ENCODE assay signal across 37 cellular contexts in the genomic region with DNA sequence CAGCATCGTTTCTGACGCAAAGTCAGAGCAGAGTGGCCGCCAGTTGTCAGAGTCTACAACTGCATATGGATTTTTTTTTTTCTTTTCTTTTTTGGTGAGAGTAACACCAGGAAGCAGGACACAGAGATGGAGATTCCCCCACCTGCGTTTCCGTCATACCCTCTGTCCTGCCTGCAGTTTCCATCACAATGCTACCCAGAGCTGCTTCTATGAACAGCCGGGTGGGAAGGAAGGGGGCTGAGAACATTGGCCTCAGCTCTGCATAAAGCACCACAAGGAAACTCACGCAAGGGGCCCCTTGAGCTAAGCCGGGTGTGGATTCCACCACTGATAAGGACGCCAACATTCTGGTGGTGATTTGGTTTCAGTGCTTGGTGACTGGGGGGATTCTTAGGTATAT.
"Had no signal": no experiment of that assay in that cellular context is flagged by ENCODE, and none has a peak within 500 bp of the region (broad histone marks: within the 10 kb centered on the region; RNA-seq: fewer than 3 reads in every experiment).

No MANE protein-coding gene starts in this region.

- H3K9me3 ChIP-seq: MG63, Peyer's patch, SJSA1, SK-N-SH had no signal

- H3K36me3 Mint-ChIP-seq: activated CD4-positive, alpha-beta memory T cell treated with anti-CD3 and anti-CD28 coated beads for 36 hours; activated naive CD4-positive, alpha-beta T cell treated with anti-CD3 and anti-CD28 coated beads, Interleukin-2, amount 10 ng/mL, durations not matched to agents 7 days and 5 days; activated naive CD8-positive, alpha-beta T cell; brain had no signal

- H3K4me1 Mint-ChIP-seq: activated naive CD4-positive, alpha-beta T cell treated with anti-CD3 and anti-CD28 coated beads, Interleukin-2, amount 10 ng/mL, durations not matched to agents 7 days and 5 days; activated naive CD8-positive, alpha-beta T cell treated with anti-CD3 and anti-CD28 coated beads, Interleukin-2, amount 50 U/mL, for 24 hours had no signal

- DNase-seq: activated B cell treated with CpG ODN at 0.5 μM for 24 hours; activated CD4-positive, alpha-beta memory T cell treated with anti-CD3 and anti-CD28 coated beads for 36 hours; activated CD4-positive, alpha-beta T cell treated with anti-CD3 and anti-CD28 coated beads for 4 hours; activated CD4-positive, alpha-beta T cell treated with anti-CD3 and anti-CD28 coated beads, Interleukin-2, amount 50 U/mL, for 1 hour; activated CD4-positive, CD25-positive, alpha-beta regulatory T cell treated with anti-CD3 and anti-CD28 coated beads, Interleukin-2, amount 50 U/mL, for 72 hours; activated CD8-positive, alpha-beta memory T cell treated with anti-CD3 and anti-CD28 coated beads, Interleukin-2, amount 50 U/mL, for 4 hours; activated gamma-delta T cell treated with Interleukin-2 at 50 U/mL for 16 hours; activated naive CD4-positive, alpha-beta T cell treated with anti-CD3 and anti-CD28 coated beads, Interleukin-2, amount 10 ng/mL, durations not matched to agents 7 days and 5 days; activated naive CD8-positive, alpha-beta T cell treated with anti-CD3 and anti-CD28 coated beads, Interleukin-2, amount 50 U/mL, for 24 hours; activated T-cell treated with anti-CD3 and anti-CD28 coated beads for 4 hours; activated T-cell treated with anti-CD3 and anti-CD28 coated beads, Interleukin-2, amount 50 U/mL, for 4 hours; anterior cingulate cortex; caudate nucleus; Karpas-422; KBM-7; MG63; NCI-H1048; NCI-H1105 treated with DMSO at 0.1 percent for 48 hours; NCI-H1436 treated with DMSO at 0.1 percent for 48 hours; NCI-H1694 treated with DMSO at 0.1 percent for 48 hours; NCI-H2029; NCI-H345; NCI-H510A; NCI-H526; NCI-H748 treated with DMSO at 0.1 percent for 48 hours; NK-92 treated with Interleukin-12 subunit alpha and Interleukin-12 subunit beta, amount 100 ng/mL, for 24 hours; PC-3; RPMI8226; SHP77 treated with DMSO at 0.1 percent for 48 hours; SK-N-SH had no signal

- H3K4me3 ChIP-seq: MG63, Peyer's patch, SJSA1 had no signal

- H3K4me1 ChIP-seq: Peyer's patch had no signal

- H3K4me3 Mint-ChIP-seq: activated B cell treated with CpG ODN at 0.5 μM for 24 hours; activated CD4-positive, alpha-beta memory T cell treated with anti-CD3 and anti-CD28 coated beads for 36 hours; activated naive CD4-positive, alpha-beta T cell treated with anti-CD3 and anti-CD28 coated beads, Interleukin-2, amount 10 ng/mL, durations not matched to agents 7 days and 5 days; activated naive CD8-positive, alpha-beta T cell; activated naive CD8-positive, alpha-beta T cell treated with anti-CD3 and anti-CD28 coated beads, Interleukin-2, amount 50 U/mL, for 24 hours; activated T-cell treated with anti-CD3 and anti-CD28 coated beads, Interleukin-2, amount 50 U/mL, for 4 hours; activated T-helper 1 cell treated with anti-CD3 and anti-CD28 coated beads, Interleukin-12 subunit alpha, Interleukin-12 subunit beta, Interleukin-2, Interleukin-4 antibody, amounts not matched to agents 30 ng/mL and 10 ng/mL and 1 ng/mL, durations not matched to agents 14 hours and 24 hours and 36 hours; brain; T-helper 1 cell treated with Interleukin-12 subunit alpha and Interleukin-12 subunit beta and Interleukin-4 antibody, amounts not matched to agents 30 μg/mL and 1 μg/mL, for 36 hours; T-helper 2 cell treated with Interferon-gamma antibody and Interleukin-4, amounts not matched to agents 5 μg/mL and 100 μg/mL, for 36 hours had no signal

- H3K27me3 ChIP-seq: MG63, Peyer's patch, SJSA1 had no signal

- ATAC-seq: activated naive CD8-positive, alpha-beta T cell treated with anti-CD3 and anti-CD28 coated beads, Interleukin-2, amount 50 U/mL, for 24 hours; activated T-cell treated with anti-CD3 and anti-CD28 coated beads, Interleukin-2, amount 50 U/mL, for 4 hours; PC-3 had no signal

- H3K36me3 ChIP-seq: MG63, Peyer's patch, SJSA1 had no signal

- H3K27ac Mint-ChIP-seq: activated B cell treated with CpG ODN at 0.5 μM for 24 hours; activated CD4-positive, alpha-beta memory T cell treated with anti-CD3 and anti-CD28 coated beads for 36 hours; activated naive CD4-positive, alpha-beta T cell treated with anti-CD3 and anti-CD28 coated beads, Interleukin-2, amount 10 ng/mL, durations not matched to agents 7 days and 5 days; activated naive CD8-positive, alpha-beta T cell; activated naive CD8-positive, alpha-beta T cell treated with anti-CD3 and anti-CD28 coated beads, Interleukin-2, amount 50 U/mL, for 24 hours; activated T-helper 1 cell treated with anti-CD3 and anti-CD28 coated beads, Interleukin-12 subunit alpha, Interleukin-12 subunit beta, Interleukin-2, Interleukin-4 antibody, amounts not matched to agents 30 ng/mL and 10 ng/mL and 1 ng/mL, durations not matched to agents 14 hours and 24 hours and 36 hours; brain; T-helper 1 cell treated with Interleukin-12 subunit alpha and Interleukin-12 subunit beta and Interleukin-4 antibody, amounts not matched to agents 30 μg/mL and 1 μg/mL, for 36 hours; T-helper 2 cell treated with Interferon-gamma antibody and Interleukin-4, amounts not matched to agents 5 μg/mL and 100 μg/mL, for 36 hours had no signal

- H3K27me3 Mint-ChIP-seq: brain had no signal

- H3K9me3 Mint-ChIP-seq: activated CD4-positive, alpha-beta memory T cell treated with anti-CD3 and anti-CD28 coated beads for 36 hours; activated naive CD8-positive, alpha-beta T cell treated with anti-CD3 and anti-CD28 coated beads, Interleukin-2, amount 50 U/mL, for 24 hours had no signal

- H3K27ac ChIP-seq: Peyer's patch, SJSA1 had no signal
